In the genomic region with DNA sequence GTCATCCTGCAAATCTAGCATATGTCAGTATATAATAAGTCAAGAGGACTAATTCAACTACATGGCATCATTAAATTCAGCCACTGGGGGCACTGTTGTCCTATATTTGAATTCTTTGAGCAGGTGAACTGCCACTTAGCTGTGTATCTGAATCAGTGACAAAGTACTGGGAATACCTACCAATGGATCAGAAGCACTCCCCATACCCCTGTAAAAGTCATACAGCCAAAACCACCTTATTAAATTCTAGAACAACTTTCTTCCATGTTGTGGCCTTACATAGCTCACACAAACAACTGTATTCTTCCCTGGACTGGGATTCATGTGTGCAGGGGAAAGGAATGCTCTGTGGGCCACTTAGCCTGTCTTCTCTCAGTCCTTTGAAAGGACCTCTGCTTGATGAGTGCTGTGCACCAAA, we compare ENCODE assay signal across 1 cellular context.
TF ChIP-seq lines count a peak whose summit lies in the region.

No MANE protein-coding gene starts in this region.

TF ChIP-seq in GM12878, 131 proteins besides CTCF, POLR2A, EP300 and RAD21 (continued from another document):
- TF ChIP-seq, protein P1, sequence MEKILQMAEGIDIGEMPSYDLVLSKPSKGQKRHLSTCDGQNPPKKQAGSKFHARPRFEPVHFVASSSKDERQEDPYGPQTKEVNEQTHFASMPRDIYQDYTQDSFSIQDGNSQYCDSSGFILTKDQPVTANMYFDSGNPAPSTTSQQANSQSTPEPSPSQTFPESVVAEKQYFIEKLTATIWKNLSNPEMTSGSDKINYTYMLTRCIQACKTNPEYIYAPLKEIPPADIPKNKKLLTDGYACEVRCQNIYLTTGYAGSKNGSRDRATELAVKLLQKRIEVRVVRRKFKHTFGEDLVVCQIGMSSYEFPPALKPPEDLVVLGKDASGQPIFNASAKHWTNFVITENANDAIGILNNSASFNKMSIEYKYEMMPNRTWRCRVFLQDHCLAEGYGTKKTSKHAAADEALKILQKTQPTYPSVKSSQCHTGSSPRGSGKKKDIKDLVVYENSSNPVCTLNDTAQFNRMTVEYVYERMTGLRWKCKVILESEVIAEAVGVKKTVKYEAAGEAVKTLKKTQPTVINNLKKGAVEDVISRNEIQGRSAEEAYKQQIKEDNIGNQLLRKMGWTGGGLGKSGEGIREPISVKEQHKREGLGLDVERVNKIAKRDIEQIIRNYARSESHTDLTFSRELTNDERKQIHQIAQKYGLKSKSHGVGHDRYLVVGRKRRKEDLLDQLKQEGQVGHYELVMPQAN (conservative IDR thresholded peaks at IDR 0.05) = no peak
- TF ChIP-seq KLF5 (IDR thresholded peaks at IDR 0.05; ENCODE audit: partially characterized antibody) (no peak), SMAD1 (IDR thresholded peaks at IDR 0.05; ENCODE audit: low read depth, partially characterized antibody) (no peak), SMC3 (IDR thresholded peaks at IDR 0.05; ENCODE audit: borderline replicate concordance, low read length) (peak; percentile 54; the same call in 1 of the 2 replicates)
